ENCODE assay signal across 27 cellular contexts in genomic region chr5:23740029-23740428, GRCh38.
DNase-seq lines count a peak whose midpoint lies in the region; ATAC-seq and TF ChIP-seq lines count a peak whose summit lies in the region.
"Had no signal": no experiment of that assay in that cellular context is flagged by ENCODE, and none has a peak within 500 bp of the region (broad histone marks: within the 10 kb centered on the region; RNA-seq: fewer than 3 reads in every experiment).

No MANE protein-coding gene starts in this region.

- H3K27me3 ChIP-seq in heart left ventricle: peaks cover 0 to 3% (median 0%) of the 10 kb centered on the region in 9 donors
- H3K27me3 ChIP-seq: gastrocnemius medialis, neutrophil, suprapubic skin, upper lobe of right lung had no signal

- no peak for TF ChIP-seq POLR2A in heart left ventricle (IDR thresholded peaks at IDR 0.05)

- TF ChIP-seq CTCF in heart left ventricle (IDR thresholded peaks at IDR 0.05): no peak
- TF ChIP-seq CTCF in VCaP (conservative IDR thresholded peaks at IDR 0.05): no peak

- H3K4me1 ChIP-seq in heart left ventricle: no peaks in the 10 kb centered on the region
- H3K4me1 ChIP-seq: gastrocnemius medialis, suprapubic skin, upper lobe of right lung had no signal

- H3K4me3 ChIP-seq in heart left ventricle: no peak overlapping the region
- H3K4me3 ChIP-seq: gastrocnemius medialis, suprapubic skin, upper lobe of right lung had no signal

- no peaks in the 10 kb centered on the region for H3K36me3 ChIP-seq in heart left ventricle
- H3K36me3 ChIP-seq: gastrocnemius medialis, neutrophil, suprapubic skin, upper lobe of right lung had no signal

- DNase-seq in Right ventricle myocardium superior: no peak
- no peak for DNase-seq in heart left ventricle
- DNase-seq in NCI-H2029 (lab: John Stamatoyannopoulos, UW): peak; percentile 19
- no peak for DNase-seq in activated CD4-positive, alpha-beta T cell treated with anti-CD3 and anti-CD28 coated beads, Interleukin-2, amount 50 U/mL, for 1 hour
- no peak for DNase-seq in stimulated activated naive CD8-positive, alpha-beta T cell treated with anti-CD3 and anti-CD28 coated beads, Interleukin-15, Interleukin-2, amounts not matched to agents 100 U/mL and 50 U/mL, for 24 hours
- DNase-seq: activated CD4-positive, alpha-beta T cell treated with anti-CD3 and anti-CD28 coated beads for 48 hours; activated gamma-delta T cell treated with Interleukin-2 at 50 U/mL for 16 hours; activated naive CD8-positive, alpha-beta T cell treated with anti-CD3 and anti-CD28 coated beads, Interleukin-2, amount 50 U/mL, for 24 hours; activated T-cell treated with anti-CD3 and anti-CD28 coated beads, Interleukin-2, amount 50 U/mL, for 4 hours; C1 segment of cervical spinal cord; cerebellar nuclear complex; EL; gastrocnemius medialis; GOT3; hippocampal formation; immature natural killer cell; left colon; mesenchymal stem cell; NCI-H1436; NCI-H526 treated with DMSO at 0.1 percent for 48 hours; stimulated activated CD4-positive, alpha-beta T cell treated with anti-CD3 and anti-CD28 coated beads, Interleukin-15, amount 100 ng/mL, for 24 hours; stimulated activated naive B cell treated with anti-CD40 and anti-IgM and Interleukin-4, amounts not matched to agents 10 μg/mL and 1 μg/mL and 100 μg/mL, for 72 hours; upper lobe of right lung had no signal

- 55 to 64% (median 59%) methylated on average over 4 of the region's 4 CpGs for WGBS in heart left ventricle, 4 donors

- intact Hi-C loops in Right ventricle myocardium superior (cut with DNase I): no loop called here
- intact Hi-C loops in heart left ventricle (cut with DNase I): loop anchor here in 3 of 10 donors (5.0 to 10.0 kb wide), 2 partner anchors 385 to 388 kb away; no protein-coding TSS in a partner anchor

- peaks cover 0 to 5% (median 0%) of the 10 kb centered on the region in 12 donors for H3K9me3 ChIP-seq in heart left ventricle
- H3K9me3 ChIP-seq: gastrocnemius medialis, neutrophil, suprapubic skin, upper lobe of right lung had no signal

- no peak overlapping the region for H3K27ac ChIP-seq in heart left ventricle
- peak overlapping the region; percentile 23 for H3K27ac ChIP-seq in VCaP
- H3K27ac ChIP-seq: gastrocnemius medialis, neutrophil, suprapubic skin, upper lobe of right lung had no signal

- peak; percentile 20 for ATAC-seq in Right ventricle myocardium superior (ENCODE audit: poor library complexity)
- no peak for ATAC-seq in heart left ventricle
- no peak for ATAC-seq in GM21723 (IDR thresholded peaks at IDR 0.05; ENCODE audit: unreplicated experiment)
- no peak for ATAC-seq in stimulated activated naive CD8-positive, alpha-beta T cell treated with anti-CD3 and anti-CD28 coated beads, Interleukin-15, Interleukin-2, amounts not matched to agents 100 U/mL and 50 U/mL, for 24 hours
- ATAC-seq: activated naive CD8-positive, alpha-beta T cell treated with anti-CD3 and anti-CD28 coated beads, Interleukin-2, amount 50 U/mL, for 24 hours; activated T-cell treated with anti-CD3 and anti-CD28 coated beads, Interleukin-2, amount 50 U/mL, for 4 hours; gastrocnemius medialis; left colon; stimulated activated naive B cell treated with anti-CD40 and anti-IgM and Interleukin-4, amounts not matched to agents 10 μg/mL and 1 μg/mL and 100 μg/mL, for 72 hours; upper lobe of right lung had no signal
